In genomic region chr10:61119573-61119972, GRCh38 we compare ENCODE assay signal across 3 cellular contexts.
TF ChIP-seq lines count a peak whose summit lies in the region.

No MANE protein-coding gene starts in this region.

TF ChIP-seq in HEK293, 187 proteins besides CTCF, POLR2A, EP300 and RAD21:
- TF ChIP-seq ZBTB1 (tag by site-specific recombination; IDR thresholded peaks at IDR 0.05), result no peak
- TF ChIP-seq ZNF10 (tag by site-specific recombination; IDR thresholded peaks at IDR 0.05), result peak; percentile 88

TF ChIP-seq in IMR-90, 13 proteins besides CTCF, POLR2A, EP300 and RAD21:
- no peak for TF ChIP-seq BHLHE40 (IDR thresholded peaks at IDR 0.05; ENCODE audit: low read depth, low read length)
- TF ChIP-seq MXI1 (IDR thresholded peaks at IDR 0.05; ENCODE audit: borderline replicate concordance, low read depth, low read length), result no peak
- TF ChIP-seq ELK1 (IDR thresholded peaks at IDR 0.05; ENCODE audit: borderline replicate concordance, low read depth, low read length), result no peak
- TF ChIP-seq MAZ (IDR thresholded peaks at IDR 0.05; ENCODE audit: borderline replicate concordance, low read depth, low read length), result no peak

TF ChIP-seq in K562, 482 proteins besides CTCF, POLR2A, EP300 and RAD21:
- TF ChIP-seq EP400 (IDR thresholded peaks at IDR 0.05) (no peak), ZNF134 (CRISPR knock-in tag; conservative IDR thresholded peaks at IDR 0.05) (peak; percentile 90)
